ENCODE assay signal across 19 cellular contexts in genomic region chr19:39139305-39140194, GRCh38. TPM values are rescaled to one million over a fixed set of nuclear protein-coding genes. Genes with fewer than 3 reads are reported as not detected.
DNase-seq lines count a peak whose midpoint lies in the region; ATAC-seq, FAIRE-seq and TF ChIP-seq lines count a peak whose summit lies in the region.
"Had no signal": no experiment of that assay in that cellular context is flagged by ENCODE, and none has a peak within 500 bp of the region (broad histone marks: within the 10 kb centered on the region; RNA-seq: fewer than 3 reads in every experiment).

No MANE protein-coding gene starts in this region.

- H2AFZ ChIP-seq in H1 (ENCODE audit: low read length) = no peak overlapping the region

- POLR2A ChIA-PET in H1 (lab: Charles Lee; ENCODE audit: partially characterized antibody) = interaction anchor here (0.6 to 2.2 kb wide), 6 partner anchors 10 to 185 kb away, joined by 3 to 9 read pairs (median 4); partner anchors contain the start of gene PAK4
- POLR2A ChIA-PET in HEK293T (lab: Yijun Ruan, JAX) = interaction anchor here (1.3 kb wide), 1 partner anchor 202 kb away, joined by 3 read pairs; the partner anchor contains the start of gene SAMD4B

- no peaks in the 10 kb centered on the region for H3K36me3 ChIP-seq in left ventricle myocardium inferior
- H3K36me3 ChIP-seq in H1 (ENCODE audit: control insufficient read depth in 2 of 4, insufficient read depth in 4 of 4, low read length in 3 of 4) = no peaks in the 10 kb centered on the region
- no peaks in the 10 kb centered on the region for H3K36me3 ChIP-seq in aorta (ENCODE audit: control insufficient read depth in 1 of 2, insufficient read depth in 2 of 2, low read length in 1 of 2)
- H3K36me3 ChIP-seq: thyroid gland had no signal

- peaks cover 71% of the 10 kb centered on the region for H3K4me1 Mint-ChIP-seq in mesothelial cell of epicardium

- CTCF ChIA-PET in H1 (lab: Charles Lee; ENCODE audit: partially characterized antibody) = interaction anchor here (0.6 to 2.7 kb wide), 7 partner anchors 13 to 395 kb away, joined by 3 to 8 read pairs (median 4); no protein-coding TSS in a partner anchor
- CTCF ChIA-PET in HEK293T (lab: Yijun Ruan, JAX) = no interaction called here

- H3K36me3 Mint-ChIP-seq in mesothelial cell of epicardium = no peaks in the 10 kb centered on the region

- H4K5ac ChIP-seq in H1 (ENCODE audit: insufficient read length, low read depth, low read length) = no peak overlapping the region

- H3K23me2 ChIP-seq in H1 (ENCODE audit: low read depth, low read length) = no peaks in the 10 kb centered on the region; the same call in 1 of the 2 replicates

- H3K23ac ChIP-seq in H1 (ENCODE audit: insufficient read length) = no peak overlapping the region

- FAIRE-seq in H1 (lab: Jason Lieb, UNC) = peak; percentile 45
- FAIRE-seq: RCC 7860 had no signal

- no peak overlapping the region for H3K9ac ChIP-seq in H1 (replicated peaks in 1 of 4; ENCODE audit: extremely low read depth in 1 of 4, low read depth in 3 of 4, low read length in 3 of 4)

- H3K4me3 ChIP-seq in left ventricle myocardium inferior (no peak overlapping the region), H1 (ENCODE audit: extremely low read depth in 1 of 4, insufficient read depth in 2 of 4, low read depth in 3 of 4, low read length in 4 of 4) (peak overlapping the region in 1 of 4 experiments; percentile 22; a peak in 1 of 8 replicates), aorta (ENCODE audit: low read length in 2 of 2) (no peak overlapping the region)
- H3K4me3 ChIP-seq: thyroid gland had no signal

- no peak overlapping the region for H3K4ac ChIP-seq in H1 (replicated peaks; ENCODE audit: insufficient read length, low read depth, low read length)

- H3K79me2 ChIP-seq in H1 (ENCODE audit: control insufficient read depth in 1 of 2, insufficient read depth in 2 of 2, low read length in 2 of 2) = peaks cover 2 to 86% of the 10 kb centered on the region in 2 experiments; a peak in 3 of 4 replicates

- peak overlapping the region; percentile 60; the same call in 1 of the 2 replicates for H2BK12ac ChIP-seq in H1 (ENCODE audit: low read depth, low read length)

- TF ChIP-seq EP300 in H1 (IDR thresholded peaks at IDR 0.05; ENCODE audit: borderline replicate concordance in 1 of 2, low read depth in 2 of 2, low read length in 2 of 2) = 0 out of 3 replicates have a peak, but pooled peaks of 1 of the 2 experiments have one; percentile 64

- peak overlapping the region; percentile 88; the same call in 1 of the 2 replicates for H2BK5ac ChIP-seq in H1 (ENCODE audit: low read depth, low read length)

- no peak for ATAC-seq in left cardiac atrium
- peak; percentile 30 for ATAC-seq in aorta (ENCODE audit: low FRiP score)

- H4K91ac ChIP-seq in H1 (replicated peaks; ENCODE audit: insufficient read length, low read length) = peak overlapping the region; percentile 57

- DNase-seq in left ventricle myocardium inferior = no peak
- no peak for DNase-seq in left cardiac atrium
- no peak for DNase-seq in H1 (ENCODE audit: low read depth in 1 of 2, low spot score in 2 of 2)
- DNase-seq in mesothelial cell of epicardium (ENCODE audit: low spot score in 2 of 2, unreplicated experiment in 2 of 2) = peak in 1 of 2 experiments; percentile 69
- DNase-seq in aorta = no peak
- no peak for DNase-seq in NCI-H1694 (lab: John Stamatoyannopoulos, UW)
- no peak for DNase-seq in stimulated activated CD4-positive, alpha-beta T cell treated with anti-CD3 and anti-CD28 coated beads, Interleukin-4, amount 100 ng/mL, for 1 hour
- no peak for DNase-seq in HEK293T (ENCODE audit: extremely low spot score)
- DNase-seq: activated CD4-positive, alpha-beta T cell treated with anti-CD3 and anti-CD28 coated beads, Interleukin-2, amount 10 ng/mL, durations not matched to agents 24 days and 14 days; activated T-cell treated with anti-CD3 and anti-CD28 coated beads, Interleukin-2, amount 50 U/mL, for 24 hours; CD4-positive, alpha-beta memory T cell; NCI-H526; thyroid gland had no signal

- H3K9me3 ChIP-seq in left ventricle myocardium inferior (replicated peaks) (no peaks in the 10 kb centered on the region), H1 (ENCODE audit: insufficient read depth in 2 of 2, low read depth in 1 of 2, low read length in 1 of 2) (no peaks in the 10 kb centered on the region), aorta (ENCODE audit: control insufficient read depth, low read length) (no peaks in the 10 kb centered on the region)
- H3K9me3 ChIP-seq: thyroid gland had no signal

- H4K8ac ChIP-seq in H1 (ENCODE audit: extremely low read depth, insufficient read depth, low read length) = no peak overlapping the region

- peaks cover 2 to 8% of the 10 kb centered on the region in 2 experiments for H4K20me1 ChIP-seq in H1 (replicated peaks in 1 of 2; ENCODE audit: control insufficient read depth in 1 of 2, insufficient read depth in 2 of 2, low read length in 2 of 2)

- peak overlapping the region; percentile 49 to 68 for H3K4me2 ChIP-seq in H1 (ENCODE audit: insufficient read depth in 1 of 2, low read depth in 2 of 2, low read length in 2 of 2)

- H3K27ac Mint-ChIP-seq in mesothelial cell of epicardium = peak overlapping the region; percentile 100
- H3K27ac Mint-ChIP-seq: activated CD4-positive, alpha-beta T cell treated with anti-CD3 and anti-CD28 coated beads, Interleukin-2, amount 10 ng/mL, durations not matched to agents 24 days and 14 days; activated T-cell treated with anti-CD3 and anti-CD28 coated beads, Interleukin-2, amount 50 U/mL, for 24 hours; CD4-positive, alpha-beta memory T cell; dendritic cell treated with granulocyte-macrophage colony-stimulating factor and Interleukin-4, amounts not matched to agents 40 ng/mL and 50 ng/mL, for 4 days had no signal

- no peak overlapping the region for H3K14ac ChIP-seq in H1 (ENCODE audit: insufficient read length)

- 63% methylated on average over 13 of the region's 13 CpGs; no CpG with 5 or more reads in 1 of the 2 experiments for WGBS in H1 (ENCODE audit: extremely low coverage in 1 of 2, insufficient coverage in 1 of 2, insufficient read length in 1 of 2, insufficient replicate concordance in 2 of 2, low coverage in 1 of 2, low lambda C conversion rate in 2 of 2, missing lambda C conversion rate in 1 of 2), 2 experiments
- 34 to 39% methylated on average over 13 of the region's 13 CpGs for WGBS in aorta, 2 donors

- H3K27ac ChIP-seq in left ventricle myocardium inferior (replicated peaks) = peak overlapping the region; percentile 34
- H3K27ac ChIP-seq in H1 (ENCODE audit: low read depth, low read length) = peak overlapping the region; percentile 14; the same call in 1 of the 2 replicates
- no peak overlapping the region for H3K27ac ChIP-seq in aorta (ENCODE audit: low read depth in 1 of 2, low read length in 2 of 2)

- H3K18ac ChIP-seq in H1 (ENCODE audit: extremely low read depth, low read length) = peak overlapping the region; percentile 87; the same call in 1 of the 2 replicates

- TF ChIP-seq RAD21 in H1 (IDR thresholded peaks at IDR 0.05 in 1 of 2, conservative IDR thresholded peaks at IDR 0.05 in 1 of 2; ENCODE audit: low read depth in 2 of 2, low read length in 2 of 2) = no peak; a peak in 1 of 4 replicates

- H3K4me3 Mint-ChIP-seq in mesothelial cell of epicardium = peak overlapping the region; percentile 20
- H3K4me3 Mint-ChIP-seq: activated CD4-positive, alpha-beta T cell treated with anti-CD3 and anti-CD28 coated beads, Interleukin-2, amount 10 ng/mL, durations not matched to agents 24 days and 14 days; activated T-cell treated with anti-CD3 and anti-CD28 coated beads, Interleukin-2, amount 50 U/mL, for 24 hours; CD4-positive, alpha-beta memory T cell; dendritic cell treated with granulocyte-macrophage colony-stimulating factor and Interleukin-4, amounts not matched to agents 40 ng/mL and 50 ng/mL, for 4 days had no signal

- H3K79me1 ChIP-seq in H1 (ENCODE audit: low read depth, low read length) = peaks cover 37% of the 10 kb centered on the region

- H2BK15ac ChIP-seq in H1 (ENCODE audit: low read length) = peak overlapping the region; percentile 22; the same call in 1 of the 2 replicates

- no peaks in the 10 kb centered on the region for H3K27me3 ChIP-seq in left ventricle myocardium inferior (ENCODE audit: low read depth)
- H3K27me3 ChIP-seq in H1 (replicated peaks in 1 of 4; ENCODE audit: control insufficient read depth in 3 of 4, extremely low read depth in 1 of 4, insufficient read depth in 3 of 4, low read length in 3 of 4) = no peaks in the 10 kb centered on the region
- no peaks in the 10 kb centered on the region for H3K27me3 ChIP-seq in aorta (ENCODE audit: control insufficient read depth in 1 of 2, insufficient read depth in 2 of 2, low read length in 1 of 2)
- H3K27me3 ChIP-seq: thyroid gland had no signal

- H3K56ac ChIP-seq in H1 (replicated peaks; ENCODE audit: insufficient read length, low read depth, low read length) = no peak overlapping the region

- no peaks in the 10 kb centered on the region for H3K27me3 Mint-ChIP-seq in mesothelial cell of epicardium (ENCODE audit: low read depth)
- H3K27me3 Mint-ChIP-seq: activated CD4-positive, alpha-beta T cell treated with anti-CD3 and anti-CD28 coated beads, Interleukin-2, amount 10 ng/mL, durations not matched to agents 24 days and 14 days; activated T-cell treated with anti-CD3 and anti-CD28 coated beads, Interleukin-2, amount 50 U/mL, for 24 hours; CD4-positive, alpha-beta memory T cell; dendritic cell treated with granulocyte-macrophage colony-stimulating factor and Interleukin-4, amounts not matched to agents 40 ng/mL and 50 ng/mL, for 4 days had no signal

- H2BK20ac ChIP-seq in H1 (ENCODE audit: low read length) = peak overlapping the region; percentile 16; the same call in 1 of the 2 replicates

- no peak for TF ChIP-seq POLR2A in H1 (IDR thresholded peaks at IDR 0.05; ENCODE audit: control extremely low read depth in 1 of 2, low read depth in 2 of 2, low read length in 2 of 2)

- no peak for TF ChIP-seq CTCF in left ventricle myocardium inferior (IDR thresholded peaks at IDR 0.05; ENCODE audit: borderline replicate concordance)
- TF ChIP-seq CTCF in H1 (IDR thresholded peaks at IDR 0.05; ENCODE audit: control extremely low read depth in 1 of 3, insufficient read depth in 1 of 3, low read depth in 1 of 3, low read length in 3 of 3) = no peak
- TF ChIP-seq CTCF in mesothelial cell of epicardium (IDR thresholded peaks at IDR 0.05; ENCODE audit: unreplicated experiment) = no peak

- H3K4me1 ChIP-seq in left ventricle myocardium inferior (peaks cover 41% of the 10 kb centered on the region), H1 (replicated peaks in 1 of 4; ENCODE audit: control insufficient read depth in 3 of 4, insufficient read depth in 4 of 4, low read length in 3 of 4) (peaks cover 24 to 58% (median 43%) of the 10 kb centered on the region in 4 experiments), aorta (ENCODE audit: control insufficient read depth in 1 of 2, insufficient read depth in 2 of 2, low read length in 2 of 2) (no peaks in the 10 kb centered on the region)

- H3K9me3 Mint-ChIP-seq in mesothelial cell of epicardium = no peaks in the 10 kb centered on the region
- H3K9me3 Mint-ChIP-seq: activated CD4-positive, alpha-beta T cell treated with anti-CD3 and anti-CD28 coated beads, Interleukin-2, amount 10 ng/mL, durations not matched to agents 24 days and 14 days; activated T-cell treated with anti-CD3 and anti-CD28 coated beads, Interleukin-2, amount 50 U/mL, for 24 hours; CD4-positive, alpha-beta memory T cell; dendritic cell treated with granulocyte-macrophage colony-stimulating factor and Interleukin-4, amounts not matched to agents 40 ng/mL and 50 ng/mL, for 4 days had no signal

- 0 out of 2 replicates have a peak overlapping the region, but pooled peaks have one; percentile 5 for H2AK5ac ChIP-seq in H1 (ENCODE audit: low read depth, low read length)

- no peak overlapping the region for H2BK120ac ChIP-seq in H1 (replicated peaks; ENCODE audit: low read depth, low read length)

- intact Hi-C loops in left ventricle myocardium inferior (cut with micrococcal nuclease) = no loop called here
- intact Hi-C loops in left cardiac atrium (cut with DNase I) = no loop called here
- intact Hi-C loops in aorta (cut with DNase I) = no loop called here

RNA-seq across cellular contexts. Expression of gene PAK4, which starts 14.0 kb away (rescaled TPM):
- total RNA-seq in left ventricle myocardium inferior (17.0 TPM), left cardiac atrium (10 to 100 TPM; 15.8 to 17.2 TPM), mesothelial cell of epicardium (101 to 103 TPM (median 102 TPM) in 3 replicates), aorta (10 to 100 TPM; 15.9 to 22.2 TPM)
- 64.4 and 67.6 TPM in 2 replicates for total RNA-seq in H1 (2021; fragmentation: NEBNext Ultra II Directional; extraction: Animal tissue kit (Norgen Biotek cat#: 25700))
- polyA plus RNA-seq in H1 (2011; rRNA removed) (50.7 and 107 TPM in 2 replicates), aorta (10 to 100 TPM in 1 of 2 donors, 1 to 10 TPM in 1; 8.0 to 12.5 TPM)
- 55.5 TPM for polyA plus RNA-seq in H1 (2011; cell fraction: cytosol; rRNA removed)
- 89.7 TPM for polyA plus RNA-seq in H1 (2011; cell fraction: nucleus; rRNA removed)
- 40.5 to 57.3 TPM (median 53.1 TPM) in 4 replicates for polyA plus RNA-seq in H1 (2012, experiment 1 of 2)
- polyA plus RNA-seq in H1 (2012, experiment 2 of 2) = 64.2 TPM
- 47.5 TPM for polyA plus RNA-seq in H1 (2013, experiment 1 of 2)
- polyA plus RNA-seq in H1 (2013, experiment 2 of 2) = 47.5 TPM
- polyA minus RNA-seq in H1 (2011; rRNA and poly(A)+ RNA removed) = 17.7 and 25.9 TPM in 2 replicates
- 39.9 TPM for polyA minus RNA-seq in H1 (2011; cell fraction: cytosol; rRNA and poly(A)+ RNA removed)
- 22.8 TPM for polyA minus RNA-seq in H1 (2011; cell fraction: nucleus; rRNA and poly(A)+ RNA removed)

RNA-seq across cellular contexts. Expression of gene ACP7, which starts 55.4 kb away (rescaled TPM):
- total RNA-seq in left ventricle myocardium inferior = not detected
- not detected for total RNA-seq in left cardiac atrium
- 0.50 and 0.98 TPM in 2 replicates for total RNA-seq in H1 (2021; fragmentation: NEBNext Ultra II Directional; extraction: Animal tissue kit (Norgen Biotek cat#: 25700))
- 0.27 and 0.58 TPM in 2 replicates for polyA plus RNA-seq in H1 (2011; rRNA removed)
- 0.36 TPM for polyA plus RNA-seq in H1 (2011; cell fraction: cytosol; rRNA removed)
- 0.83 TPM for polyA plus RNA-seq in H1 (2011; cell fraction: nucleus; rRNA removed)
- polyA plus RNA-seq in H1 (2012, experiment 1 of 2) = 0.55 to 0.78 TPM (median 0.67 TPM) in 4 replicates
- polyA plus RNA-seq in H1 (2012, experiment 2 of 2) = 0.45 TPM
- polyA plus RNA-seq in H1 (2013, experiment 1 of 2) = 0.30 TPM
- polyA plus RNA-seq in H1 (2013, experiment 2 of 2) = 0.29 TPM
- 0.19 and 0.76 TPM in 2 replicates for polyA minus RNA-seq in H1 (2011; rRNA and poly(A)+ RNA removed)
- polyA minus RNA-seq in H1 (2011; cell fraction: cytosol; rRNA and poly(A)+ RNA removed) = not detected
- polyA minus RNA-seq in H1 (2011; cell fraction: nucleus; rRNA and poly(A)+ RNA removed) = 0.70 TPM
- not detected in 3 replicates for total RNA-seq in mesothelial cell of epicardium
- total RNA-seq in aorta = not detected
- not detected for polyA plus RNA-seq in aorta
- total RNA-seq: A673; activated CD4-positive, alpha-beta T cell treated with anti-CD3 and anti-CD28 coated beads, Interleukin-2, amount 10 ng/mL, durations not matched to agents 24 days and 14 days; mononuclear cell; T-helper 1 cell treated with Interleukin-12 subunit alpha and Interleukin-12 subunit beta and Interleukin-4 antibody, amounts not matched to agents 30 ng/mL and 1 ng/mL, for 36 hours had no signal
- polyA plus RNA-seq: CD4-positive, alpha-beta memory T cell had no signal

RNA-seq across cellular contexts. Expression of gene NCCRP1, which starts 57.2 kb away (rescaled TPM):
- not detected for total RNA-seq in left ventricle myocardium inferior
- total RNA-seq in left cardiac atrium = not detected
- 2.8 and 3.2 TPM in 2 replicates for total RNA-seq in H1 (2021; fragmentation: NEBNext Ultra II Directional; extraction: Animal tissue kit (Norgen Biotek cat#: 25700))
- polyA plus RNA-seq in H1 (2011; rRNA removed) = 7.9 and 11.2 TPM in 2 replicates
- polyA plus RNA-seq in H1 (2011; cell fraction: cytosol; rRNA removed) = 3.8 TPM
- polyA plus RNA-seq in H1 (2011; cell fraction: nucleus; rRNA removed) = 3.1 TPM
- polyA plus RNA-seq in H1 (2012, experiment 1 of 2) = 1.9 to 4.0 TPM (median 2.6 TPM) in 4 replicates
- polyA plus RNA-seq in H1 (2012, experiment 2 of 2) = 2.5 TPM
- 2.1 TPM for polyA plus RNA-seq in H1 (2013, experiment 1 of 2)
- polyA plus RNA-seq in H1 (2013, experiment 2 of 2) = 2.4 TPM
- polyA minus RNA-seq in H1 (2011; rRNA and poly(A)+ RNA removed) = 1.7 and 3.1 TPM in 2 replicates
- polyA minus RNA-seq in H1 (2011; cell fraction: cytosol; rRNA and poly(A)+ RNA removed) = 2.6 TPM
- polyA minus RNA-seq in H1 (2011; cell fraction: nucleus; rRNA and poly(A)+ RNA removed) = 1.00 TPM
- 11.7 to 14.8 TPM (median 12.2 TPM) in 3 replicates for total RNA-seq in mesothelial cell of epicardium
- not detected for total RNA-seq in aorta
- polyA plus RNA-seq in aorta = under 1 TPM in 1 of 2 donors, not detected in 1; 0.38 TPM
- total RNA-seq: A673; activated CD4-positive, alpha-beta T cell treated with anti-CD3 and anti-CD28 coated beads, Interleukin-2, amount 10 ng/mL, durations not matched to agents 24 days and 14 days; CD4-positive, alpha-beta memory T cell; mononuclear cell; pulmonary artery endothelial cell; T-helper 1 cell treated with Interleukin-12 subunit alpha and Interleukin-12 subunit beta and Interleukin-4 antibody, amounts not matched to agents 30 ng/mL and 1 ng/mL, for 36 hours had no signal
- polyA plus RNA-seq: CD4-positive, alpha-beta memory T cell had no signal

Comparison
In these comparisons a context has a peak if more than half of its experiments do, and no peak if none do; other contexts are left out.
1. H3K27ac ChIP-seq: peak in left ventricle myocardium inferior (single experiment) and H1 (single experiment); none in aorta (0 of 2).